In the genomic region with DNA sequence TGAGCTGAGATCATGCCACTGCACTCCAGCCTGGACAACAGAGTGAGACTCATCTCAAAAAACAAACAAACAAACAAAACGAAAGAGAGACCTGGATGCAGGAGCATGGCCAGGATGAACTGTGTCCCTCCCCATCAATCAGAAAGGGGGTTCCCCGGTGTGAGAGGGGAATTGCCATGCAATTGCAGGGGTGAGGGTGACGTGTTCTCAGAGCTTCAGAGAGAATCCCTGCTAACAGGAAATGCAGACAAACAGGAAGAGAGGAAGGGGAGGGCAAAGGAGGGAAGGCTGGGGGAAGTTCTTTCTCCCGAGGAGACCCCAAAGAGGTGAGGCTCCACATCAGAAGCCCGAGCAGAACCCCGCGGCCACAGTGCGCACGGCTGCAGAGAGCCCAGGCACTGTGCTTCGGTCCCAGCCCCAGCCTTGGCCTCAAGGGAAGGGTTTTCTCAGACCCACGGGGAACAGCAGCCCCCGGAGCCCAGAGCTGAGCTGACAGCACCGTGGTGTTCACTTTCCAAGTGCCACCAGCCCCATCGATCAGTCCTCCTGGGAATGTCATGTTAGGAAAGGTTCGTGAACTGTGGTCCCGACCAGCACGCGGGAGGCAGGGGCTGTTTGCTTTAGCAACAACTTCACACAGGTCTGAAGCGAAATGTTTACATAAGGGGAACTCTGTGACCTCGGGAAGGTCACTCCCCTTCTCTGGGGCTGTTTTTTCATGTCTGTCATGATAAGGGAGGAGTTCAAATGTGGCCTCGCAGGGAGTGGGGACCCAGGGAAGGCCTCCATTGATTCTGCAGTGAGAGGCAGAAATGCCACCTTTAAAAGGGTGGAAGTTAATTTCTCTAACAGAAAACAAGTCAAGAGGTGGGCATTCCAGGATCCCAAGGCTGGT, we compare ENCODE assay signal across 1 cellular context.
TF ChIP-seq lines count a peak whose summit lies in the region.

No MANE protein-coding gene starts in this region.

TF ChIP-seq in GM23338, 12 proteins besides CTCF, POLR2A, EP300 and RAD21 (continued from another document):
- TF ChIP-seq, protein P1, sequence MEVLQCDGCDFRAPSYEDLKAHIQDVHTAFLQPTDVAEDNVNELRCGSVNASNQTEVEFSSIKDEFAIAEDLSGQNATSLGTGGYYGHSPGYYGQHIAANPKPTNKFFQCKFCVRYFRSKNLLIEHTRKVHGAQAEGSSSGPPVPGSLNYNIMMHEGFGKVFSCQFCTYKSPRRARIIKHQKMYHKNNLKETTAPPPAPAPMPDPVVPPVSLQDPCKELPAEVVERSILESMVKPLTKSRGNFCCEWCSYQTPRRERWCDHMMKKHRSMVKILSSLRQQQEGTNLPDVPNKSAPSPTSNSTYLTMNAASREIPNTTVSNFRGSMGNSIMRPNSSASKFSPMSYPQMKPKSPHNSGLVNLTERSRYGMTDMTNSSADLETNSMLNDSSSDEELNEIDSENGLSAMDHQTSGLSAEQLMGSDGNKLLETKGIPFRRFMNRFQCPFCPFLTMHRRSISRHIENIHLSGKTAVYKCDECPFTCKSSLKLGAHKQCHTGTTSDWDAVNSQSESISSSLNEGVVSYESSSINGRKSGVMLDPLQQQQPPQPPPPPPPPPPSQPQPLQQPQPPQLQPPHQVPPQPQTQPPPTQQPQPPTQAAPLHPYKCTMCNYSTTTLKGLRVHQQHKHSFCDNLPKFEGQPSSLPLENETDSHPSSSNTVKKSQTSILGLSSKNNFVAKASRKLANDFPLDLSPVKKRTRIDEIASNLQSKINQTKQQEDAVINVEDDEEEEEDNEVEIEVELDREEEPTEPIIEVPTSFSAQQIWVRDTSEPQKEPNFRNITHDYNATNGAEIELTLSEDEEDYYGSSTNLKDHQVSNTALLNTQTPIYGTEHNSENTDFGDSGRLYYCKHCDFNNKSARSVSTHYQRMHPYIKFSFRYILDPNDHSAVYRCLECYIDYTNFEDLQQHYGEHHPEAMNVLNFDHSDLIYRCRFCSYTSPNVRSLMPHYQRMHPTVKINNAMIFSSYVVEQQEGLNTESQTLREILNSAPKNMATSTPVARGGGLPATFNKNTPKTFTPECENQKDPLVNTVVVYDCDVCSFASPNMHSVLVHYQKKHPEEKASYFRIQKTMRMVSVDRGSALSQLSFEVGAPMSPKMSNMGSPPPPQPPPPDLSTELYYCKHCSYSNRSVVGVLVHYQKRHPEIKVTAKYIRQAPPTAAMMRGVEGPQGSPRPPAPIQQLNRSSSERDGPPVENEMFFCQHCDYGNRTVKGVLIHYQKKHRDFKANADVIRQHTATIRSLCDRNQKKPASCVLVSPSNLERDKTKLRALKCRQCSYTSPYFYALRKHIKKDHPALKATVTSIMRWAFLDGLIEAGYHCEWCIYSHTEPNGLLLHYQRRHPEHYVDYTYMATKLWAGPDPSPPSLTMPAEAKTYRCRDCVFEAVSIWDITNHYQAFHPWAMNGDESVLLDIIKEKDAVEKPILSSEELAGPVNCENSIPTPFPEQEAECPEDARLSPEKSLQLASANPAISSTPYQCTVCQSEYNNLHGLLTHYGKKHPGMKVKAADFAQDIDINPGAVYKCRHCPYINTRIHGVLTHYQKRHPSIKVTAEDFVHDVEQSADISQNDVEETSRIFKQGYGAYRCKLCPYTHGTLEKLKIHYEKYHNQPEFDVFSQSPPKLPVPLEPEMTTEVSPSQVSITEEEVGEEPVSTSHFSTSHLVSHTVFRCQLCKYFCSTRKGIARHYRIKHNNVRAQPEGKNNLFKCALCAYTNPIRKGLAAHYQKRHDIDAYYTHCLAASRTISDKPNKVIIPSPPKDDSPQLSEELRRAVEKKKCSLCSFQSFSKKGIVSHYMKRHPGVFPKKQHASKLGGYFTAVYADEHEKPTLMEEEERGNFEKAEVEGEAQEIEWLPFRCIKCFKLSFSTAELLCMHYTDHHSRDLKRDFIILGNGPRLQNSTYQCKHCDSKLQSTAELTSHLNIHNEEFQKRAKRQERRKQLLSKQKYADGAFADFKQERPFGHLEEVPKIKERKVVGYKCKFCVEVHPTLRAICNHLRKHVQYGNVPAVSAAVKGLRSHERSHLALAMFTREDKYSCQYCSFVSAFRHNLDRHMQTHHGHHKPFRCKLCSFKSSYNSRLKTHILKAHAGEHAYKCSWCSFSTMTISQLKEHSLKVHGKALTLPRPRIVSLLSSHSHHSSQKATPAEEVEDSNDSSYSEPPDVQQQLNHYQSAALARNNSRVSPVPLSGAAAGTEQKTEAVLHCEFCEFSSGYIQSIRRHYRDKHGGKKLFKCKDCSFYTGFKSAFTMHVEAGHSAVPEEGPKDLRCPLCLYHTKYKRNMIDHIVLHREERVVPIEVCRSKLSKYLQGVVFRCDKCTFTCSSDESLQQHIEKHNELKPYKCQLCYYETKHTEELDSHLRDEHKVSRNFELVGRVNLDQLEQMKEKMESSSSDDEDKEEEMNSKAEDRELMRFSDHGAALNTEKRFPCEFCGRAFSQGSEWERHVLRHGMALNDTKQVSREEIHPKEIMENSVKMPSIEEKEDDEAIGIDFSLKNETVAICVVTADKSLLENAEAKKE (CRISPR knock-in tag; IDR thresholded peaks at IDR 0.05) = no peak
- no peak for TF ChIP-seq CREB1 (CRISPR knock-in tag; IDR thresholded peaks at IDR 0.05; ENCODE audit: low read depth)
- no peak for TF ChIP-seq ZNF331 (CRISPR knock-in tag; IDR thresholded peaks at IDR 0.05; ENCODE audit: low read depth)
- no peak for TF ChIP-seq EZH2phosphoT487 (IDR thresholded peaks at IDR 0.05; ENCODE audit: unreplicated experiment)
- TF ChIP-seq NANOG (IDR thresholded peaks at IDR 0.05; ENCODE audit: borderline replicate concordance) = no peak
- TF ChIP-seq STAT1 (IDR thresholded peaks at IDR 0.05; ENCODE audit: unreplicated experiment) = no peak
- no peak for TF ChIP-seq POLR2AphosphoS5 (IDR thresholded peaks at IDR 0.05; ENCODE audit: low read depth)
- no peak for TF ChIP-seq EZH2 (IDR thresholded peaks at IDR 0.05; ENCODE audit: low read depth, unreplicated experiment)
